In the genomic region with DNA sequence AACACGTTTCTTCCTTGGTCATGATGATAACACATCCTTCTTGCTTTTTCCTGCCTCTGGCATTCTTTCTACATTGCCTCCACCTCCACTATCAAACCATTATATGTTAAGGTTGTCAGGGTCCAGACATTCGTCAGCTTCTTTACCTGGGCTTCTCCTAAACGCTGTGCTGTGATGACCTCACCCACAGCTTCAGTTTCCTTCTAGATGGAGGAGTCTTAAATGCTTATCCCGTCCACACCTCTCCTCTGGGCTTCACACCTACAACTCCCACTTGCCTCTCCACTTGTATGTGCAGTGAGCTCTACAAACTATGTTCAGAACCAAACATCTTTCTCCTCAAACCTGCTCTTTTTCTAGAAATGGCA, we compare ENCODE assay signal across 7 cellular contexts. TPM values are rescaled to one million over a fixed set of nuclear protein-coding genes. Genes with fewer than 3 reads are reported as not detected.
DNase-seq lines count a peak whose midpoint lies in the region; ATAC-seq and TF ChIP-seq lines count a peak whose summit lies in the region.

No MANE protein-coding gene starts in this region.

- peak overlapping the region; percentile 86 for H3K27ac ChIP-seq in stomach smooth muscle (ENCODE audit: low read length)

- peaks cover 1 to 11% of the 10 kb centered on the region in 2 donors for H3K36me3 ChIP-seq in stomach smooth muscle (ENCODE audit: control insufficient read depth in 2 of 2, insufficient read depth in 2 of 2, low read length in 2 of 2)

- H3K4me1 ChIP-seq in stomach smooth muscle (ENCODE audit: control insufficient read depth, insufficient read depth, low read length), result peaks cover 24% of the 10 kb centered on the region

- H3K9me3 ChIP-seq in stomach smooth muscle (ENCODE audit: control insufficient read depth in 2 of 2, low read length in 2 of 2), result no peaks in the 10 kb centered on the region

- no peak for DNase-seq in NB4 (ENCODE audit: low read depth)
- no peak for DNase-seq in fibroblast of the aortic adventitia (ENCODE audit: low read depth)
- DNase-seq in GDM1 (lab: John Stamatoyannopoulos, UW), result no peak
- no peak for DNase-seq in hypothalamus (lab: John Stamatoyannopoulos, UW)

- H3K4me3 ChIP-seq in NB4 (ENCODE audit: low read depth, low read length) (peak overlapping the region; percentile 64), fibroblast of the aortic adventitia (ENCODE audit: low read depth, low read length) (peak overlapping the region; percentile 95), stomach smooth muscle (ENCODE audit: low read length in 2 of 2) (peak overlapping the region; percentile 85 to 99)

- no peak for TF ChIP-seq CTCF in NB4 (IDR thresholded peaks at IDR 0.05; ENCODE audit: low read depth, low read length)
- no peak for TF ChIP-seq CTCF in fibroblast of the aortic adventitia (IDR thresholded peaks at IDR 0.05; ENCODE audit: insufficient read depth, low read length)

- no peaks in the 10 kb centered on the region for H3K27me3 ChIP-seq in stomach smooth muscle (ENCODE audit: control insufficient read depth in 1 of 2, insufficient read depth in 2 of 2, low read length in 2 of 2)

- H3K9ac ChIP-seq in stomach smooth muscle (ENCODE audit: low read length in 2 of 2), result peak overlapping the region; percentile 80

- peak; percentile 0 for ATAC-seq in GM19455 (IDR thresholded peaks at IDR 0.05; ENCODE audit: unreplicated experiment)
- no peak for ATAC-seq in GM18858 (IDR thresholded peaks at IDR 0.05; ENCODE audit: unreplicated experiment)

- TF ChIP-seq POLR2A in NB4 (IDR thresholded peaks at IDR 0.05; ENCODE audit: extremely low read depth, insufficient read length), result no peak

RNA-seq across cellular contexts. Expression of gene STAT1, which starts 0.7 kb away (rescaled TPM):
- total RNA-seq in fibroblast of the aortic adventitia (ENCODE audit: low replicate concordance), result 116 and 122 TPM in 2 replicates
